25 cellular contexts compared by ENCODE assay signal in genomic region chr10:111034598-111035310, GRCh38. TPM values are rescaled to one million over a fixed set of nuclear protein-coding genes. Genes with fewer than 3 reads are reported as not detected.
DNase-seq lines count a peak whose midpoint lies in the region; TF ChIP-seq lines count a peak whose summit lies in the region.
"Had no signal": no experiment of that assay in that cellular context is flagged by ENCODE, and none has a peak within 500 bp of the region (broad histone marks: within the 10 kb centered on the region; RNA-seq: fewer than 3 reads in every experiment).

No MANE protein-coding gene starts in this region.

- H3K4me3 ChIP-seq in SJSA1 (no peak overlapping the region), fibroblast of villous mesenchyme (ENCODE audit: low read depth, low read length) (no peak overlapping the region)
- H3K4me3 ChIP-seq: colonic mucosa, esophagus muscularis mucosa, ovary had no signal

- DNase-seq in A172 (ENCODE audit: low spot score) (peak; percentile 36), GM03348 (ENCODE audit: low spot score) (peak; percentile 47), SJSA1 (ENCODE audit: low read depth in 1 of 2, low spot score in 2 of 2) (peak in 1 of 2 experiments; percentile 42), fibroblast of villous mesenchyme (ENCODE audit: low read depth) (peak; percentile 10), NAMALWA (ENCODE audit: low spot score) (no peak), midbrain (lab: John Stamatoyannopoulos, UW) (no peak), CD1c-positive myeloid dendritic cell (ENCODE audit: extremely low spot score) (no peak), NCI-H2196 (lab: John Stamatoyannopoulos, UW; ENCODE audit: unreplicated experiment) (no peak)
- DNase-seq: activated CD8-positive, alpha-beta memory T cell treated with anti-CD3 and anti-CD28 coated beads, Interleukin-2, amount 50 U/mL, for 48 hours; colonic mucosa; DMS 273 treated with DMSO at 0.1 percent for 48 hours; GDM1; glutamatergic neuron; naive thymus-derived CD8-positive, alpha-beta T cell; NCI-H1092; NCI-H2081; NK-92 treated with Interleukin-12 subunit alpha and Interleukin-12 subunit beta, amount 100 ng/mL, for 24 hours; ovary; right cardiac atrium; T-helper 2 cell had no signal

- H3K4me1 ChIP-seq in SJSA1 (replicated peaks), result peaks cover 20% of the 10 kb centered on the region
- H3K4me1 ChIP-seq: colonic mucosa, esophagus muscularis mucosa had no signal

- H3K9me3 ChIP-seq in SJSA1 (replicated peaks), result no peaks in the 10 kb centered on the region
- H3K9me3 ChIP-seq: colonic mucosa, ovary had no signal

- TF ChIP-seq CTCF in fibroblast of villous mesenchyme (IDR thresholded peaks at IDR 0.05; ENCODE audit: insufficient read depth, low read depth, low read length), result no peak

- H3K36me3 ChIP-seq in SJSA1, result 0 out of 2 replicates have a peak, but pooled peaks cover 6% of the 10 kb centered on the region
- H3K36me3 ChIP-seq: colonic mucosa, ovary had no signal

- no peaks in the 10 kb centered on the region for H3K27me3 ChIP-seq in SJSA1 (replicated peaks)
- H3K27me3 ChIP-seq: colonic mucosa, esophagus muscularis mucosa, ovary had no signal

- peak overlapping the region; percentile 76 for H3K27ac ChIP-seq in SJSA1
- H3K27ac ChIP-seq: C4-2B, colonic mucosa, esophagus muscularis mucosa, ovary had no signal

RNA-seq across cellular contexts. Expression of gene ADRA2A, which starts 42.1 kb away (rescaled TPM):
- not detected in 2 replicates for total RNA-seq in A172 (2014; rRNA removed; shearing (Covaris generic))
- 0.53 and 0.68 TPM in 2 replicates for total RNA-seq in SJSA1 (2014; rRNA removed; shearing (Covaris generic))
- 0.32 and 3.0 TPM in 2 replicates for total RNA-seq in fibroblast of villous mesenchyme
- total RNA-seq: A673; activated T-helper 2 cell treated with anti-CD3 and anti-CD28 coated beads, Interferon-gamma antibody, Interleukin-2, Interleukin-4, amounts not matched to agents 10 μg/mL and 5 μg/mL and 100 μg/mL, durations not matched to agents 14 hours and 24 hours and 36 hours; naive thymus-derived CD8-positive, alpha-beta T cell; NCI-H460 had no signal

Comparison
In these comparisons a context has a peak if more than half of its experiments do, and no peak if none do; other contexts are left out.
1. DNase-seq: peak in A172 (single experiment), GM03348 (single experiment) and fibroblast of villous mesenchyme (single experiment); none in NAMALWA (single experiment), midbrain (single experiment), CD1c-positive myeloid dendritic cell (single experiment) and NCI-H2196 (single experiment).